11 cellular contexts compared by ENCODE assay signal in genomic region chr18:13264986-13265900, GRCh38. TPM values are rescaled to one million over a fixed set of nuclear protein-coding genes. Genes with fewer than 3 reads are reported as not detected.
DNase-seq lines count a peak whose midpoint lies in the region; ATAC-seq and TF ChIP-seq lines count a peak whose summit lies in the region.
"Had no signal": no experiment of that assay in that cellular context is flagged by ENCODE, and none has a peak within 500 bp of the region (broad histone marks: within the 10 kb centered on the region; RNA-seq: fewer than 3 reads in every experiment).

No MANE protein-coding gene starts in this region.

- H3K4ac ChIP-seq in mesenchymal stem cell (ENCODE audit: low read depth in 1 of 2, low read length in 2 of 2): no peak overlapping the region

- H3K9ac ChIP-seq in mesenchymal stem cell (ENCODE audit: low read length): no peak overlapping the region

- H3K18ac ChIP-seq in mesenchymal stem cell (ENCODE audit: low read depth in 1 of 2, low read length in 2 of 2): no peak overlapping the region

- H3K14ac ChIP-seq in mesenchymal stem cell (ENCODE audit: low read length in 2 of 2): no peak overlapping the region

- POLR2A ChIA-PET in activated CD4-positive, alpha-beta T cell treated with anti-CD3 and anti-CD28 coated beads, Interleukin-2, amount 10 ng/mL, durations not matched to agents 7 days and 5 days (lab: Charles Lee): no interaction called here
- POLR2A ChIA-PET in RWPE1 (lab: Yijun Ruan, JAX; ENCODE audit: low non-redundant PET): no interaction called here

- H3K4me1 ChIP-seq in CD4-positive, CD25-positive, alpha-beta regulatory T cell (ENCODE audit: control insufficient read depth, insufficient read depth, low read length, poor library complexity, severe bottlenecking): peaks cover 44% of the 10 kb centered on the region
- peaks cover 5% of the 10 kb centered on the region for H3K4me1 ChIP-seq in mesenchymal stem cell (ENCODE audit: control insufficient read depth, insufficient read depth, low read depth, low read length)

- H3K9me3 Mint-ChIP-seq in CD4-positive, CD25-positive, alpha-beta regulatory T cell: peaks cover 0 to 6% (median 0%) of the 10 kb centered on the region in 7 donors
- H3K9me3 Mint-ChIP-seq in activated CD4-positive, alpha-beta T cell treated with anti-CD3 and anti-CD28 coated beads, Interleukin-2, amount 10 ng/mL, durations not matched to agents 7 days and 5 days: no peaks in the 10 kb centered on the region
- no peaks in the 10 kb centered on the region for H3K9me3 Mint-ChIP-seq in effector memory CD8-positive, alpha-beta T cell

- H3K4me1 Mint-ChIP-seq in CD4-positive, CD25-positive, alpha-beta regulatory T cell: peaks cover 18 to 80% (median 59%) of the 10 kb centered on the region in 4 donors
- H3K4me1 Mint-ChIP-seq in activated CD4-positive, alpha-beta T cell treated with anti-CD3 and anti-CD28 coated beads, Interleukin-2, amount 10 ng/mL, durations not matched to agents 7 days and 5 days: peaks cover 74% of the 10 kb centered on the region
- peaks cover 16 to 30% of the 10 kb centered on the region in 2 donors for H3K4me1 Mint-ChIP-seq in effector memory CD8-positive, alpha-beta T cell (ENCODE audit: low read depth in 2 of 2)

- H3K27me3 Mint-ChIP-seq in CD4-positive, CD25-positive, alpha-beta regulatory T cell: no peaks in the 10 kb centered on the region
- H3K27me3 Mint-ChIP-seq in activated CD4-positive, alpha-beta T cell treated with anti-CD3 and anti-CD28 coated beads, Interleukin-2, amount 10 ng/mL, durations not matched to agents 7 days and 5 days: no peaks in the 10 kb centered on the region
- peaks cover 24 to 60% of the 10 kb centered on the region in 2 donors for H3K27me3 Mint-ChIP-seq in effector memory CD8-positive, alpha-beta T cell

- H3K27me3 ChIP-seq in CD4-positive, CD25-positive, alpha-beta regulatory T cell (ENCODE audit: control insufficient read depth, insufficient read depth, low read length): no peaks in the 10 kb centered on the region
- H3K27me3 ChIP-seq in mesenchymal stem cell (ENCODE audit: control insufficient read depth in 1 of 2, insufficient read depth in 1 of 2, low read length in 2 of 2): peaks cover 0 to 45% of the 10 kb centered on the region in 2 experiments

- H2BK12ac ChIP-seq in mesenchymal stem cell (ENCODE audit: low read length in 2 of 2): no peak overlapping the region

- no peak overlapping the region for H2BK15ac ChIP-seq in mesenchymal stem cell (ENCODE audit: low read depth, poor library complexity, severe bottlenecking)

- H3K79me1 ChIP-seq in mesenchymal stem cell (replicated peaks; ENCODE audit: low read length, poor library complexity, severe bottlenecking): no peaks in the 10 kb centered on the region

- peaks cover 9% of the 10 kb centered on the region for H3K36me3 Mint-ChIP-seq in CD4-positive, CD25-positive, alpha-beta regulatory T cell
- no peaks in the 10 kb centered on the region for H3K36me3 Mint-ChIP-seq in activated CD4-positive, alpha-beta T cell treated with anti-CD3 and anti-CD28 coated beads, Interleukin-2, amount 10 ng/mL, durations not matched to agents 7 days and 5 days (ENCODE audit: low read depth)
- H3K36me3 Mint-ChIP-seq in effector memory CD8-positive, alpha-beta T cell (ENCODE audit: insufficient read depth): peaks cover 6% of the 10 kb centered on the region

- H3K4me3 ChIP-seq in CD4-positive, CD25-positive, alpha-beta regulatory T cell (ENCODE audit: low read depth, low read length): peak overlapping the region; percentile 70
- peak overlapping the region in 1 of 2 experiments; percentile 2 for H3K4me3 ChIP-seq in mesenchymal stem cell (ENCODE audit: insufficient read depth in 1 of 2, low read depth in 1 of 2, low read length in 2 of 2)
- H3K4me3 ChIP-seq: prostate gland had no signal

- DNase-seq in CD4-positive, CD25-positive, alpha-beta regulatory T cell: peak in 1 of 3 donors; percentile 38
- DNase-seq in activated CD4-positive, alpha-beta T cell treated with anti-CD3 and anti-CD28 coated beads, Interleukin-2, amount 10 ng/mL, durations not matched to agents 7 days and 5 days: no peak
- DNase-seq in effector memory CD8-positive, alpha-beta T cell: no peak
- DNase-seq in stimulated activated CD4-positive, alpha-beta T cell treated with anti-CD3 and anti-CD28 coated beads, Interleukin-1b, Interleukin-23, amount 100 ng/mL, for 48 hours: peak; percentile 87
- DNase-seq in GDM1 (lab: John Stamatoyannopoulos, UW) (no peak), RWPE1 (ENCODE audit: low spot score) (no peak), mesenchymal stem cell (no peak)

- no peak overlapping the region for H4K91ac ChIP-seq in mesenchymal stem cell (ENCODE audit: low read length)

- peak overlapping the region; percentile 92 to 98 (median 96) for H3K27ac Mint-ChIP-seq in CD4-positive, CD25-positive, alpha-beta regulatory T cell
- peak overlapping the region; percentile 88 for H3K27ac Mint-ChIP-seq in activated CD4-positive, alpha-beta T cell treated with anti-CD3 and anti-CD28 coated beads, Interleukin-2, amount 10 ng/mL, durations not matched to agents 7 days and 5 days
- peak overlapping the region in 1 of 2 donors; percentile 83 for H3K27ac Mint-ChIP-seq in effector memory CD8-positive, alpha-beta T cell

- ATAC-seq in CD4-positive, CD25-positive, alpha-beta regulatory T cell (ENCODE audit: low read depth in 2 of 2): no peak
- ATAC-seq in effector memory CD8-positive, alpha-beta T cell (replicated peaks): no peak
- ATAC-seq in HG03521 (IDR thresholded peaks at IDR 0.05; ENCODE audit: unreplicated experiment): no peak

- no peaks in the 10 kb centered on the region for H3K9me3 ChIP-seq in CD4-positive, CD25-positive, alpha-beta regulatory T cell (ENCODE audit: control insufficient read depth in 2 of 2, low read length in 2 of 2)
- H3K9me3 ChIP-seq in mesenchymal stem cell (ENCODE audit: control insufficient read depth, low read length): no peaks in the 10 kb centered on the region
- H3K9me3 ChIP-seq: prostate gland had no signal

- no peaks in the 10 kb centered on the region for H3K36me3 ChIP-seq in CD4-positive, CD25-positive, alpha-beta regulatory T cell (ENCODE audit: control insufficient read depth, insufficient read depth, low read length)
- no peaks in the 10 kb centered on the region for H3K36me3 ChIP-seq in mesenchymal stem cell (ENCODE audit: control insufficient read depth in 1 of 2, insufficient read depth in 2 of 2, low read depth in 1 of 2, low read length in 2 of 2)
- H3K36me3 ChIP-seq: prostate gland had no signal

- H2AK5ac ChIP-seq in mesenchymal stem cell (ENCODE audit: low read length, severe bottlenecking): no peak overlapping the region

- no peak overlapping the region for H2BK5ac ChIP-seq in mesenchymal stem cell (ENCODE audit: low read depth, low read length, poor library complexity, severe bottlenecking)

- peak overlapping the region; percentile 73 for H3K27ac ChIP-seq in CD4-positive, CD25-positive, alpha-beta regulatory T cell (ENCODE audit: insufficient read depth, low read length, poor library complexity, severe bottlenecking)
- H3K27ac ChIP-seq in RWPE1: no peak overlapping the region
- H3K27ac ChIP-seq in mesenchymal stem cell (ENCODE audit: low read length, poor library complexity, severe bottlenecking): no peak overlapping the region
- H3K27ac ChIP-seq: C4-2B had no signal

- H2BK120ac ChIP-seq in mesenchymal stem cell (ENCODE audit: low read depth, low read length): no peak overlapping the region

- no peak for TF ChIP-seq CTCF in RWPE1 (conservative IDR thresholded peaks at IDR 0.05; ENCODE audit: low read depth)

- H3K4me2 ChIP-seq in mesenchymal stem cell (ENCODE audit: low read length, poor library complexity, severe bottlenecking): no peak overlapping the region

- H4K8ac ChIP-seq in mesenchymal stem cell (ENCODE audit: low read length): no peak overlapping the region

- H3K4me3 Mint-ChIP-seq in CD4-positive, CD25-positive, alpha-beta regulatory T cell: peak overlapping the region; percentile 27 to 92 (median 75)
- H3K4me3 Mint-ChIP-seq in activated CD4-positive, alpha-beta T cell treated with anti-CD3 and anti-CD28 coated beads, Interleukin-2, amount 10 ng/mL, durations not matched to agents 7 days and 5 days: no peak overlapping the region
- H3K4me3 Mint-ChIP-seq in effector memory CD8-positive, alpha-beta T cell: peak overlapping the region; percentile 68 to 71

- H2AFZ ChIP-seq in mesenchymal stem cell (ENCODE audit: low read depth, low read length): no peak overlapping the region

- 83% methylated on average over 17 of the region's 17 CpGs for WGBS in mesenchymal stem cell

- no peak overlapping the region for H3K23ac ChIP-seq in mesenchymal stem cell (ENCODE audit: low read length in 2 of 2)

- CTCF ChIA-PET in activated CD4-positive, alpha-beta T cell treated with anti-CD3 and anti-CD28 coated beads, Interleukin-2, amount 10 ng/mL, durations not matched to agents 7 days and 5 days (lab: Charles Lee): interaction anchor here (1.1 to 2.8 kb wide), 3 partner anchors 9 to 169 kb away, joined by 3 to 11 read pairs (median 3); no protein-coding TSS in a partner anchor
- CTCF ChIA-PET in RWPE1 (lab: Yijun Ruan, JAX): no interaction called here

RNA-seq across cellular contexts. Expression of gene LDLRAD4, which starts 46.7 kb away (rescaled TPM):
- total RNA-seq in CD4-positive, CD25-positive, alpha-beta regulatory T cell: 207 TPM
- 10 to 100 TPM; 42.4 to 58.7 (median 48.6) TPM for polyA plus RNA-seq in CD4-positive, CD25-positive, alpha-beta regulatory T cell
- total RNA-seq in activated CD4-positive, alpha-beta T cell treated with anti-CD3 and anti-CD28 coated beads, Interleukin-2, amount 10 ng/mL, durations not matched to agents 7 days and 5 days: 10 to 100 TPM; 23.8 to 28.6 TPM
- 0.23 TPM for polyA plus RNA-seq in mesenchymal stem cell (2013, experiment 1 of 2)
- polyA plus RNA-seq in mesenchymal stem cell (2013, experiment 2 of 2): 0.41 TPM
- total RNA-seq: NCI-H460 had no signal
